8 cellular contexts compared by ENCODE assay signal in the genomic region with DNA sequence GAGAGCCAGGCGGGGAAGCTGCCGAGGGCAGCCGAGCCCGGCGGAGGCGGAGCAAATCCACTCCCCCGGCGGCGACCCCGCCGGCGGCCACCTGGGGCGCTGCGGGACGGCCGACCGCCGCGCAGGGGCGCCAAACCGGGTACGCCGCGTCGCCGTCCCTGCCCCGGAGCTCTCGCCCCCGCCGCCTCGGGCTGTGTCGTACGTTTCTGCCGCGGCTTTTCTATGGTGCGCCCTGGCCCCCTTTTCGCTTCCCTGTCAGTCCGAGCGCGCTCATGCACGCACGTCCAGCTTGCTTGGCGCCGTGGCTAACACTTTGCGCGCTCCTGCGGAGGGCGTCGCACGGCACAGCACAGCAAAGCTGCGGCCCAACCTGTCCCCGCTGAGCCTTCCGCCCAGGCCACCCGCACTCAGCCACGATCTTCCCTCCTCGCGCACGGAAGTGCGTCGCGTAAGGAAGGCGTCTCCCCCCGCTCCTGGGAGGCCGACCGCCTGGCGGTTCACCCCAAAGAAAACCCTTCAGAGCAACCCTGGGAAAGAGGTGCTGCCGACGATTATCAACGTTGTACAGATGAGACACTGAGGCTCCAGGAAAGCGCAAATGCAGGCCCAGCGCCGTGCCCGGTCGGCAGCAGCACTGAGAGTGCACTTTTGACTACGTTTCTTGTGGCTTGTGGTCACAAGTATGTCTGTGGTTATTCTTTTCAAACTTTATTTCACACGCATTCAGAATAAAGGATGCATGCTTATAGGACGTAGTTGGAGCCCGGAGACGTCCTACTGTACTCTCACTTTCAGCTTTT. TPM values are rescaled to one million over a fixed set of nuclear protein-coding genes. Genes with fewer than 3 reads are reported as not detected.
DNase-seq lines count a peak whose midpoint lies in the region; ATAC-seq lines count a peak whose summit lies in the region.

Gene HECTD1, minus strand, starts transcription at position 48 of the 800 bp plus-strand sequence. CDS start 1,857 bp downstream, outside the sequence.

- ATAC-seq in GM19035 (IDR thresholded peaks at IDR 0.05; ENCODE audit: unreplicated experiment): peak; percentile 69
- peak; percentile 72 for ATAC-seq in HG03342 (IDR thresholded peaks at IDR 0.05; ENCODE audit: unreplicated experiment)

- DNase-seq in Ammon's horn (ENCODE audit: low spot score) (peak; percentile 90), NCI-H446 (lab: John Stamatoyannopoulos, UW) (peak; percentile 76 to 93), cerebellum (ENCODE audit: low spot score) (peak; percentile 82), kidney tubule cell (ENCODE audit: low spot score) (peak; percentile 91)
- peak; percentile 89 for DNase-seq in activated CD4-positive, CD25-positive, alpha-beta regulatory T cell treated with anti-CD3 and anti-CD28 coated beads, Interleukin-2, amount 50 U/mL, for 72 hours
- DNase-seq in stimulated activated CD4-positive, alpha-beta T cell treated with anti-CD3 and anti-CD28 coated beads, Interleukin-1b, Interleukin-23, amount 100 ng/mL, for 24 hours (ENCODE audit: low read depth in 4 of 4, low spot score in 1 of 4): peak; percentile 46 to 85 (median 78)

RNA-seq across cellular contexts. Expression of gene HECTD1, which starts in this region (rescaled TPM):
- total RNA-seq in cerebellum: 290 TPM

Comparison
In these comparisons a context has a peak if more than half of its experiments do, and no peak if none do; other contexts are left out.
1. Peak in every context shown above with its lines: DNase-seq and ATAC-seq.